Comparison of ENCODE assay signal across 13 cellular contexts in the genomic region with DNA sequence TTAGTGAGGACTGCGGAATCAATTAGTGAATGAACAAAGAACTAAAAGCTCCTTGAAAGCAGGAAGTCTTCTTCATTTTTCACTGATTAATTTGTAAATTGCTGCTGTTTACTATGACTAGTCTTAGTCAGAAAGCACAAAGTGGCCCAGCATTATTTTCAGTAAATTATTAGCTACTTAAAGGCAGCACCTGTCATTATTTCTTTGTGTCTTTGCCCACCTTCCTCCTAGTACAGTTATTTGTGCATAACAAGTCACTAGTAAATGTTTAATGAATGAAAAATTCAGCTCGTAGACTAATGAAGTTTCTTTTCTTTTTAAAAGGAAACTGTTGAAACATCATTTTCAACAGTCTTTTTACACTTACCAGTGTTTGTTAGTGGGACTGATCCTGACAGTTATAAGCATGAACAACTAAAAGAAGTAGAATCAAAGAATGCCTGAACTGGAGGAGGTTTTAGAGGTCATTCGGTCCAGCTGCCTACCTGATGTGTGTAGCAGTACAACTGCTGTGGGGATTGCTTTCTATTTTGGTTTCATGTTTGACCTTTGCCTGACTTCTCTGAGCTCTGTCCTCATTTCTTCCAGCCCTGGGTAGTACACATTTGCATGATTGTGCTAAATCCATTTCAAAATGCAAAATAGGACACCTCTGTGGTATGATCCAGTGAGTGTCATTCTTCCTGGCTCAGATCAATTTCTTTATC.
DNase-seq lines count a peak whose midpoint lies in the region; ATAC-seq and TF ChIP-seq lines count a peak whose summit lies in the region.
"Had no signal": no experiment of that assay in that cellular context is flagged by ENCODE, and none has a peak within 500 bp of the region (broad histone marks: within the 10 kb centered on the region; RNA-seq: fewer than 3 reads in every experiment).

No MANE protein-coding gene starts in this region.

- no peak overlapping the region for H3K4me3 Mint-ChIP-seq in activated CD8-positive, alpha-beta T cell treated with anti-CD3 and anti-CD28 coated beads for 36 hours
- H3K4me3 Mint-ChIP-seq: CD8-positive, alpha-beta T cell had no signal

- intact Hi-C loops in activated CD8-positive, alpha-beta T cell treated with anti-CD3 and anti-CD28 coated beads for 36 hours (cut with micrococcal nuclease): no loop called here

- ATAC-seq in GM18870 (IDR thresholded peaks at IDR 0.05; ENCODE audit: unreplicated experiment) (peak; percentile 100), GM21529 (IDR thresholded peaks at IDR 0.05; ENCODE audit: unreplicated experiment) (peak; percentile 98), HG03135 (IDR thresholded peaks at IDR 0.05; ENCODE audit: unreplicated experiment) (peak; percentile 97)
- ATAC-seq in activated CD8-positive, alpha-beta T cell treated with anti-CD3 and anti-CD28 coated beads for 36 hours: no peak
- ATAC-seq: CD8-positive, alpha-beta T cell; psoas muscle had no signal

- no peak for TF ChIP-seq CTCF in activated CD8-positive, alpha-beta T cell treated with anti-CD3 and anti-CD28 coated beads for 36 hours (IDR thresholded peaks at IDR 0.05)

- H3K36me3 Mint-ChIP-seq in activated CD8-positive, alpha-beta T cell treated with anti-CD3 and anti-CD28 coated beads for 36 hours (ENCODE audit: low read depth): no peaks in the 10 kb centered on the region
- H3K36me3 Mint-ChIP-seq: CD8-positive, alpha-beta T cell had no signal

- H3K27ac Mint-ChIP-seq in activated CD8-positive, alpha-beta T cell treated with anti-CD3 and anti-CD28 coated beads for 36 hours: no peak overlapping the region
- H3K27ac Mint-ChIP-seq: CD8-positive, alpha-beta T cell had no signal

- H3K4me1 Mint-ChIP-seq in activated CD8-positive, alpha-beta T cell treated with anti-CD3 and anti-CD28 coated beads for 36 hours (ENCODE audit: low read depth): no peaks in the 10 kb centered on the region

- H3K9me3 Mint-ChIP-seq in activated CD8-positive, alpha-beta T cell treated with anti-CD3 and anti-CD28 coated beads for 36 hours: no peaks in the 10 kb centered on the region
- H3K9me3 Mint-ChIP-seq: CD8-positive, alpha-beta T cell had no signal

- no peaks in the 10 kb centered on the region for H3K27me3 Mint-ChIP-seq in activated CD8-positive, alpha-beta T cell treated with anti-CD3 and anti-CD28 coated beads for 36 hours

- CTCF ChIA-PET in activated CD8-positive, alpha-beta T cell treated with anti-CD3 and anti-CD28 coated beads for 36 hours (lab: Charles Lee): no interaction called here

- POLR2A ChIA-PET in activated CD8-positive, alpha-beta T cell treated with anti-CD3 and anti-CD28 coated beads for 36 hours (lab: Charles Lee): no interaction called here

- DNase-seq in kidney tubule cell (ENCODE audit: low spot score): peak; percentile 65
- DNase-seq in NCI-H2171 (lab: John Stamatoyannopoulos, UW): no peak
- DNase-seq in ecto neural progenitor cell (ENCODE audit: low spot score): no peak
- DNase-seq in COR-L47 (lab: John Stamatoyannopoulos, UW): no peak
- no peak for DNase-seq in activated CD8-positive, alpha-beta T cell treated with anti-CD3 and anti-CD28 coated beads for 36 hours
- DNase-seq: activated CD4-positive, alpha-beta T cell treated with anti-CD3 and anti-CD28 coated beads, Interleukin-2, amount 50 U/mL, for 48 hours; CD8-positive, alpha-beta T cell; Karpas-422; NCI-H510A; psoas muscle had no signal
